ENCODE assay signal across 11 cellular contexts in the genomic region with DNA sequence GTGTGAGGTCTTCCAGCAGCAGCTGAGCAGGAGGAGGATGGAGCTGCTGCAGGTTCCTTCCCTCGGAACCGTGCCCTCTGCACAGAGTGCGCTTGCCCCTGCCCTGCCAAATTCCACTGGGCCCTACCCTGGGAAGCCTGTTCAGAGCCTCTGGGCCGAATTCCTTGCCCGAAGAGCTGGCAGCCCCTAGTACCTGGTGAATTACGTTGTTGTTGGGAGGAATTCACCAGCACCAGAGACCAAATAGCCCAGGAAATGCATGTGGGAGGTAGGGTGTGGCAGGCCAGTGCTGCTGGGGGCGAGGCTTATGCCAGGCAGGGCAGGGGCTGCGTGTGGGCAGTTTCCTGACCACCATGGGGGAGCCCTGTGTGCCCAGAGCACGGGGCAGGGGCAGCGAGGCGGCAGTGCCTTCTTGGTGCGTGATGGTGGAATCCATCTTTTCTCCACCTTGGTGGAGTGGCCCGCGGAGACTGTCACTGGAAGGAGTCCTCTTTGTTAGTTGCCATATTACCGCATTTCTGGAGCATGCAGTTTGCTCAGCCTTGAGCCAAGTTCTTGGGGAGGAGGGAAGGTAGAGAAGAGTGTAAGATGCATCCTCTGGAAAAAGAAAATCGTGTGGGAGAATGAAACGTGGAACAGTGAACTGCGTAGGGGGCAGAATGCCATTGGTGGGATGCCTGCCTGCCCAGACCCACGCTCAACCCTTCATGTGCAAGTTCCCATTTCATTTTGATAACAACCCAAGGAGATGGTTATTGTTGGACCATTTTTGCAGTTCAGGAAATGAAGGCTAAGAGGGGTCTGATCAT. TPM values are rescaled to one million over a fixed set of nuclear protein-coding genes. Genes with fewer than 3 reads are reported as not detected.
DNase-seq lines count a peak whose midpoint lies in the region; ATAC-seq, FAIRE-seq and TF ChIP-seq lines count a peak whose summit lies in the region.
"Had no signal": no experiment of that assay in that cellular context is flagged by ENCODE, and none has a peak within 500 bp of the region (broad histone marks: within the 10 kb centered on the region; RNA-seq: fewer than 3 reads in every experiment).

No MANE protein-coding gene starts in this region.

- H3K4me3 ChIP-seq in BLaER1 (peak overlapping the region; percentile 97; the same call in 1 of the 2 replicates), Panc1 (ENCODE audit: low read depth in 2 of 2, low read length in 2 of 2) (peak overlapping the region; percentile 63 to 87), fibroblast of mammary gland (ENCODE audit: control insufficient read depth, low read depth, low read length) (peak overlapping the region; percentile 81), rectal smooth muscle tissue (ENCODE audit: low read length) (peak overlapping the region; percentile 63)

- TSS peak; percentile 61 for BruUV-seq in Panc1 (replicated peaks; lab: Mats Ljungman, UMichigan)

- H3K9ac ChIP-seq in BLaER1 (peak overlapping the region; percentile 85; the same call in 1 of the 2 replicates), rectal smooth muscle tissue (ENCODE audit: low read length) (no peak overlapping the region)

- intact Hi-C loops in Panc1 (cut with micrococcal nuclease; ENCODE audit: unreplicated experiment), result no loop called here

- no peak for TF ChIP-seq CTCF in Panc1 (IDR thresholded peaks at IDR 0.05)
- TF ChIP-seq CTCF in fibroblast of mammary gland (conservative IDR thresholded peaks at IDR 0.05; ENCODE audit: control insufficient read depth, insufficient read depth, low read depth, low read length), result no peak
- TF ChIP-seq CTCF in D721Med (IDR thresholded peaks at IDR 0.05; ENCODE audit: insufficient read depth, missing control alignments), result no peak

- no peak for FAIRE-seq in D721Med (lab: Jason Lieb, UNC)
- FAIRE-seq: RCC 7860 had no signal

- H3K27ac ChIP-seq in BLaER1, result peak overlapping the region; percentile 81; the same call in 1 of the 2 replicates
- H3K27ac ChIP-seq in Panc1 (ENCODE audit: low read length), result peak overlapping the region; percentile 75
- peak overlapping the region; percentile 40 for H3K27ac ChIP-seq in rectal smooth muscle tissue (ENCODE audit: low read depth, low read length)

- H3K9me3 ChIP-seq in BLaER1, result no peaks in the 10 kb centered on the region
- no peaks in the 10 kb centered on the region for H3K9me3 ChIP-seq in Panc1 (ENCODE audit: control insufficient read depth, insufficient read depth, low read depth, low read length)

- in situ Hi-C loops in Panc1 (cut with HindIII; ENCODE audit: low pct_unique_long_range_greater_than_20kb, low sequenced_read_pairs), result no loop called here

- H3K27me3 ChIP-seq in BLaER1, result no peaks in the 10 kb centered on the region
- H3K27me3 ChIP-seq in Panc1 (ENCODE audit: control insufficient read depth, insufficient read depth, low read length), result no peaks in the 10 kb centered on the region
- peaks cover 7% of the 10 kb centered on the region for H3K27me3 ChIP-seq in rectal smooth muscle tissue (ENCODE audit: control insufficient read depth, insufficient read depth, low read length)

- H4K20me1 ChIP-seq in BLaER1, result peaks cover 49% of the 10 kb centered on the region

- peak overlapping the region; percentile 96 for H3K4me2 ChIP-seq in BLaER1

- 0 out of 2 replicates have a peak, but pooled peaks have one; percentile 7 for ATAC-seq in Panc1

- peaks cover 12% of the 10 kb centered on the region; the same call in 1 of the 2 replicates for H3K36me3 ChIP-seq in BLaER1
- no peaks in the 10 kb centered on the region for H3K36me3 ChIP-seq in Panc1 (ENCODE audit: control insufficient read depth, insufficient read depth, low read length)
- no peaks in the 10 kb centered on the region for H3K36me3 ChIP-seq in rectal smooth muscle tissue (ENCODE audit: control insufficient read depth, insufficient read depth, low read length)

- no peak for DNase-seq in Panc1 (ENCODE audit: low read depth, low spot score)
- DNase-seq in fibroblast of mammary gland (ENCODE audit: low read depth), result no peak
- DNase-seq in Kasumi-1 (lab: John Stamatoyannopoulos, UW), result no peak
- no peak for DNase-seq in D721Med (ENCODE audit: insufficient read length, low spot score)
- DNase-seq in RPMI8226, result no peak
- DNase-seq in DMS53 treated with DMSO at 0.1 percent for 48 hours (lab: John Stamatoyannopoulos, UW; ENCODE audit: unreplicated experiment), result no peak
- DNase-seq: GOT3, NCI-H1930 had no signal

- peaks cover 64% of the 10 kb centered on the region for H3K4me1 ChIP-seq in BLaER1
- peaks cover 32% of the 10 kb centered on the region for H3K4me1 ChIP-seq in Panc1 (ENCODE audit: control insufficient read depth, insufficient read depth, low read length)
- H3K4me1 ChIP-seq in rectal smooth muscle tissue (ENCODE audit: control insufficient read depth, insufficient read depth, low read length), result no peaks in the 10 kb centered on the region

- CTCF ChIA-PET in Panc1 (lab: Charles Lee), result no interaction called here

- POLR2A ChIA-PET in Panc1 (lab: Charles Lee), result no interaction called here

RNA-seq across cellular contexts. Expression of a gene that starts 2.3 kb away (rescaled TPM):
- 120 TPM for total RNA-seq in Panc1 (2021; ENCODE audit: unreplicated experiment)
- polyA plus RNA-seq in Panc1 (2012; ENCODE audit: insufficient read length), result 171 TPM
